1 cellular context compared by ENCODE assay signal in genomic region chr11:68870470-68870869, GRCh38.
TF ChIP-seq lines count a peak whose summit lies in the region.

No MANE protein-coding gene starts in this region.

TF ChIP-seq in liver, 16 proteins besides CTCF, POLR2A, EP300 and RAD21 (continued from another document):
- no peak for TF ChIP-seq REST (IDR thresholded peaks at IDR 0.05)
- no peak for TF ChIP-seq TAF1 (conservative IDR thresholded peaks at IDR 0.05)
- no peak for TF ChIP-seq HNF4A (conservative IDR thresholded peaks at IDR 0.05)
- no peak for TF ChIP-seq GABPA (IDR thresholded peaks at IDR 0.05 in 1 of 2, conservative IDR thresholded peaks at IDR 0.05 in 1 of 2)
- no peak for TF ChIP-seq JUND (IDR thresholded peaks at IDR 0.05)
